1 cellular context compared by ENCODE assay signal in genomic region chr14:50012644-50013043, GRCh38.
TF ChIP-seq lines count a peak whose summit lies in the region.

No MANE protein-coding gene starts in this region.

TF ChIP-seq in IMR-90, 13 proteins besides CTCF, POLR2A, EP300 and RAD21:
- TF ChIP-seq MXI1 (IDR thresholded peaks at IDR 0.05; ENCODE audit: borderline replicate concordance, low read depth, low read length) (no peak), CEBPB (IDR thresholded peaks at IDR 0.05; ENCODE audit: low read depth, low read length) (peak; percentile 37; the same call in 1 of the 2 replicates)
